In the genomic region with DNA sequence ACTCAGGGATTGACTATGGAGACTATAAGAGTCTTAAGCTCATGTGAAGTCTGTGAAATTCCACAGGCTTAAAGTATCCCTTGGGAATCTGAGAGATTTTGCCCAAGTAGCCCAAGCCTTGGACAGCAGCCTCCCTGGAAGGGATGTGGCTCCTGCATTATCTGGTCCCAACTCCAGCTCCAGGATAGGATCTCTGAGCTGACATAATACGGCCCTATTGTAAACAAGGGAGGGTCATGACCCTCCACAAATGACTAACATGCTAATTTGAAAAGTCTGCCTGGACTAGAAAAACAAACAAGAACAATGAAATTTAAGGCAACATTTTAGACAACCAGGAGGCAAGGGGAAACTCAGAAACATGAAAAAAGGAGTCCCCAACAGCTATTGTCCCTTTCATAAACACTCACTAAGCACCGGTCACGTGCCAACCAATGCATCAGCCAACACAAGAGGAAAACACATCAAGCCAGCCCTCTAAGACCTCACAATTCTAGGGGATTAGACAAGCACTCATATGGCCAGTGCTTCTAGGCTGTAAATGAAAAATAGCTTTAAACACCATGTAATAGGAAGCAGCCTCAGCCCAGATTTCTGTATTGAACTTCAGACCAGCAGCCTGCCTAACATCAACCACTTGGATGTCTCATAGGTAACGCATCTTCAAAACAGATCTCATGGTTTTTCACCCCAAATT, we compare ENCODE assay signal across 14 cellular contexts.
A peak's percentile ranks its signal among the peaks of the same experiment; 100 is the strongest.
DNase-seq lines count a peak whose midpoint lies in the region; ATAC-seq and TF ChIP-seq lines count a peak whose summit lies in the region.
"Had no signal": no experiment of that assay in that cellular context is flagged by ENCODE, and none has a peak within 500 bp of the region (broad histone marks: within the 10 kb centered on the region; RNA-seq: fewer than 3 reads in every experiment).

No MANE protein-coding gene starts in this region.

- H2AFZ ChIP-seq in fibroblast of lung (ENCODE audit: low read length) (no peak overlapping the region), mesenchymal stem cell (ENCODE audit: low read depth, low read length) (no peak overlapping the region)

- H3K79me2 ChIP-seq in fibroblast of lung (ENCODE audit: control insufficient read depth, insufficient read depth, low read length): no peaks in the 10 kb centered on the region

- no peaks in the 10 kb centered on the region for H3K36me3 ChIP-seq in fibroblast of lung (ENCODE audit: control insufficient read depth, insufficient read depth, low read length)
- H3K36me3 ChIP-seq in mesenchymal stem cell (ENCODE audit: control insufficient read depth in 1 of 2, insufficient read depth in 2 of 2, low read depth in 1 of 2, low read length in 2 of 2): no peaks in the 10 kb centered on the region
- no peaks in the 10 kb centered on the region for H3K36me3 ChIP-seq in upper lobe of right lung

- H3K18ac ChIP-seq in mesenchymal stem cell (ENCODE audit: low read depth in 1 of 2, low read length in 2 of 2): peak overlapping the region; percentile 23 to 50

- H3K4me3 ChIP-seq in fibroblast of lung (replicated peaks in 1 of 4; ENCODE audit: control extremely low read depth in 1 of 4, insufficient read depth in 1 of 4, low read depth in 3 of 4, low read length in 4 of 4): no peak overlapping the region
- H3K4me3 ChIP-seq in mesenchymal stem cell (ENCODE audit: insufficient read depth in 1 of 2, low read depth in 1 of 2, low read length in 2 of 2): peak overlapping the region in 1 of 2 experiments; percentile 28
- H3K4me3 ChIP-seq in upper lobe of right lung: no peak overlapping the region

- H3K9ac ChIP-seq in fibroblast of lung (ENCODE audit: insufficient read depth, low read length) (no peak overlapping the region), mesenchymal stem cell (ENCODE audit: low read length) (peak overlapping the region; percentile 78)

- H3K27me3 ChIP-seq in fibroblast of lung (ENCODE audit: control insufficient read depth, insufficient read depth, low read length) (no peaks in the 10 kb centered on the region), mesenchymal stem cell (ENCODE audit: control insufficient read depth in 1 of 2, insufficient read depth in 1 of 2, low read length in 2 of 2) (no peaks in the 10 kb centered on the region), upper lobe of right lung (no peaks in the 10 kb centered on the region)

- H3K27ac ChIP-seq in fibroblast of lung (ENCODE audit: insufficient read depth, low read length) (no peak overlapping the region), mesenchymal stem cell (ENCODE audit: low read length, poor library complexity, severe bottlenecking) (no peak overlapping the region), upper lobe of right lung (peak overlapping the region; percentile 19)
- H3K27ac ChIP-seq: epithelial cell of prostate had no signal

- no peak overlapping the region for H4K8ac ChIP-seq in mesenchymal stem cell (ENCODE audit: low read length)

- H3K36me3 Mint-ChIP-seq in activated T-helper 2 cell treated with anti-CD3 and anti-CD28 coated beads, Interferon-gamma antibody, Interleukin-2, Interleukin-4, amounts not matched to agents 10 μg/mL and 5 μg/mL and 100 μg/mL, durations not matched to agents 14 hours and 24 hours and 36 hours (ENCODE audit: low read depth): no peaks in the 10 kb centered on the region
- H3K36me3 Mint-ChIP-seq: stimulated activated memory B cell treated with anti-CD40 and anti-IgM and Interleukin-4, amounts not matched to agents 10 μg/mL and 1 μg/mL and 100 μg/mL, for 72 hours had no signal

- H2BK12ac ChIP-seq in mesenchymal stem cell (ENCODE audit: low read length in 2 of 2): no peak overlapping the region

- TF ChIP-seq CTCF in fibroblast of lung (conservative IDR thresholded peaks at IDR 0.05 in 1 of 2, IDR thresholded peaks at IDR 0.05 in 1 of 2; ENCODE audit: low read depth in 1 of 2, low read length in 2 of 2) (no peak), upper lobe of right lung (IDR thresholded peaks at IDR 0.05) (no peak)

- H3K4me3 Mint-ChIP-seq in activated T-helper 2 cell treated with anti-CD3 and anti-CD28 coated beads, Interferon-gamma antibody, Interleukin-2, Interleukin-4, amounts not matched to agents 10 μg/mL and 5 μg/mL and 100 μg/mL, durations not matched to agents 14 hours and 24 hours and 36 hours (ENCODE audit: low read depth): no peak overlapping the region
- H3K4me3 Mint-ChIP-seq: activated B cell treated with CpG ODN at 0.5 μM for 24 hours; stimulated activated memory B cell treated with anti-CD40 and anti-IgM and Interleukin-4, amounts not matched to agents 10 μg/mL and 1 μg/mL and 100 μg/mL, for 72 hours had no signal

- H3K4ac ChIP-seq in mesenchymal stem cell (ENCODE audit: low read depth in 1 of 2, low read length in 2 of 2): no peak overlapping the region

- H2BK5ac ChIP-seq in mesenchymal stem cell (ENCODE audit: low read depth, low read length, poor library complexity, severe bottlenecking): no peak overlapping the region

- H3K4me1 Mint-ChIP-seq in activated T-helper 2 cell treated with anti-CD3 and anti-CD28 coated beads, Interferon-gamma antibody, Interleukin-2, Interleukin-4, amounts not matched to agents 10 μg/mL and 5 μg/mL and 100 μg/mL, durations not matched to agents 14 hours and 24 hours and 36 hours (ENCODE audit: low read depth): no peaks in the 10 kb centered on the region
- H3K4me1 Mint-ChIP-seq: activated B cell treated with CpG ODN at 0.5 μM for 24 hours; stimulated activated memory B cell treated with anti-CD40 and anti-IgM and Interleukin-4, amounts not matched to agents 10 μg/mL and 1 μg/mL and 100 μg/mL, for 72 hours had no signal

- no peak overlapping the region for H2AK5ac ChIP-seq in mesenchymal stem cell (ENCODE audit: low read length, severe bottlenecking)

- H3K79me1 ChIP-seq in mesenchymal stem cell (replicated peaks; ENCODE audit: low read length, poor library complexity, severe bottlenecking): no peaks in the 10 kb centered on the region

- H3K4me1 ChIP-seq in fibroblast of lung (ENCODE audit: control insufficient read depth, extremely low read depth, insufficient read depth, low read length) (peaks cover 19% of the 10 kb centered on the region), mesenchymal stem cell (ENCODE audit: control insufficient read depth, insufficient read depth, low read depth, low read length) (no peaks in the 10 kb centered on the region), upper lobe of right lung (peaks cover 6% of the 10 kb centered on the region)

- peaks cover 10% of the 10 kb centered on the region for H3K27me3 Mint-ChIP-seq in activated T-helper 2 cell treated with anti-CD3 and anti-CD28 coated beads, Interferon-gamma antibody, Interleukin-2, Interleukin-4, amounts not matched to agents 10 μg/mL and 5 μg/mL and 100 μg/mL, durations not matched to agents 14 hours and 24 hours and 36 hours (ENCODE audit: low read depth)

- ATAC-seq in upper lobe of right lung: no peak
- ATAC-seq: stimulated activated memory B cell treated with anti-CD40 and anti-IgM and Interleukin-4, amounts not matched to agents 10 μg/mL and 1 μg/mL and 100 μg/mL, for 72 hours had no signal

- DNase-seq in NCI-H82 (lab: John Stamatoyannopoulos, UW) (peak; percentile 74), fibroblast of lung (ENCODE audit: low read depth in 2 of 2) (peak; percentile 15 to 65), mesenchymal stem cell (peak; percentile 75), upper lobe of right lung (no peak), GF-D8 (lab: John Stamatoyannopoulos, UW) (no peak), activated T-cell treated with anti-CD3 and anti-CD28 coated beads for 4 hours (no peak), epidermal melanocyte (ENCODE audit: insufficient read length, low spot score) (no peak)
- DNase-seq in activated T-helper 2 cell treated with anti-CD3 and anti-CD28 coated beads, Interferon-gamma antibody, Interleukin-2, Interleukin-4, amounts not matched to agents 10 μg/mL and 5 μg/mL and 100 μg/mL, durations not matched to agents 14 hours and 24 hours and 36 hours (ENCODE audit: low spot score): no peak
- DNase-seq: activated B cell treated with CpG ODN at 0.5 μM for 24 hours, COR-L47, NCI-H526 treated with DMSO at 0.1 percent for 48 hours, nucleus accumbens had no signal

- no peak overlapping the region for H2BK15ac ChIP-seq in mesenchymal stem cell (ENCODE audit: low read depth, poor library complexity, severe bottlenecking)

- H2BK120ac ChIP-seq in mesenchymal stem cell (ENCODE audit: low read depth, low read length): no peak overlapping the region

- intact Hi-C loops in upper lobe of right lung (cut with DNase I): no loop called here
- intact Hi-C loops in activated T-helper 2 cell treated with anti-CD3 and anti-CD28 coated beads, Interferon-gamma antibody, Interleukin-2, Interleukin-4, amounts not matched to agents 10 μg/mL and 5 μg/mL and 100 μg/mL, durations not matched to agents 14 hours and 24 hours and 36 hours (cut with micrococcal nuclease): no loop called here

- H3K9me3 Mint-ChIP-seq in activated T-helper 2 cell treated with anti-CD3 and anti-CD28 coated beads, Interferon-gamma antibody, Interleukin-2, Interleukin-4, amounts not matched to agents 10 μg/mL and 5 μg/mL and 100 μg/mL, durations not matched to agents 14 hours and 24 hours and 36 hours: peaks cover 5% of the 10 kb centered on the region

- peak overlapping the region; percentile 46 for H3K4me2 ChIP-seq in fibroblast of lung (ENCODE audit: extremely low read depth, insufficient read depth, low read length)
- H3K4me2 ChIP-seq in mesenchymal stem cell (ENCODE audit: low read length, poor library complexity, severe bottlenecking): no peak overlapping the region

- no peak overlapping the region for H3K23ac ChIP-seq in mesenchymal stem cell (ENCODE audit: low read length in 2 of 2)

- no peak overlapping the region for H3K27ac Mint-ChIP-seq in activated T-helper 2 cell treated with anti-CD3 and anti-CD28 coated beads, Interferon-gamma antibody, Interleukin-2, Interleukin-4, amounts not matched to agents 10 μg/mL and 5 μg/mL and 100 μg/mL, durations not matched to agents 14 hours and 24 hours and 36 hours
- H3K27ac Mint-ChIP-seq: activated B cell treated with CpG ODN at 0.5 μM for 24 hours; stimulated activated memory B cell treated with anti-CD40 and anti-IgM and Interleukin-4, amounts not matched to agents 10 μg/mL and 1 μg/mL and 100 μg/mL, for 72 hours had no signal

- no peaks in the 10 kb centered on the region for H4K20me1 ChIP-seq in fibroblast of lung (ENCODE audit: control insufficient read depth, extremely low read depth, insufficient read depth, low read length)

- H3K9me3 ChIP-seq in fibroblast of lung (ENCODE audit: control insufficient read depth, insufficient read depth, low read depth, low read length) (no peaks in the 10 kb centered on the region), mesenchymal stem cell (ENCODE audit: control insufficient read depth, low read length) (peaks cover 17% of the 10 kb centered on the region), upper lobe of right lung (no peaks in the 10 kb centered on the region)

- no peak overlapping the region for H3K14ac ChIP-seq in mesenchymal stem cell (ENCODE audit: low read length in 2 of 2)

- 27% methylated on average over 4 of the region's 4 CpGs for WGBS in mesenchymal stem cell

- no peak overlapping the region for H4K91ac ChIP-seq in mesenchymal stem cell (ENCODE audit: low read length)

Comparison
In these comparisons a context has a peak if more than half of its experiments do, and no peak if none do; other contexts are left out.
1. DNase-seq: peak in NCI-H82 (single experiment), fibroblast of lung (2 of 2) and mesenchymal stem cell (single experiment); none in upper lobe of right lung (single experiment), GF-D8 (single experiment), activated T-cell treated with anti-CD3 and anti-CD28 coated beads for 4 hours (single experiment), epidermal melanocyte (single experiment) and activated T-helper 2 cell treated with anti-CD3 and anti-CD28 coated beads, Interferon-gamma antibody, Interleukin-2, Interleukin-4, amounts not matched to agents 10 μg/mL and 5 μg/mL and 100 μg/mL, durations not matched to agents 14 hours and 24 hours and 36 hours (single experiment).